ENCODE assay signal across 17 cellular contexts in genomic region chr5:75622564-75622963, GRCh38. TPM values are rescaled to one million over a fixed set of nuclear protein-coding genes. Genes with fewer than 3 reads are reported as not detected.
DNase-seq lines count a peak whose midpoint lies in the region; FAIRE-seq and TF ChIP-seq lines count a peak whose summit lies in the region.
"Had no signal": no experiment of that assay in that cellular context is flagged by ENCODE, and none has a peak within 500 bp of the region (broad histone marks: within the 10 kb centered on the region; RNA-seq: fewer than 3 reads in every experiment).

No MANE protein-coding gene starts in this region.

- CTCF ChIA-PET in activated CD4-positive, alpha-beta memory T cell treated with anti-CD3 and anti-CD28 coated beads, Interleukin-2, amount 10 ng/mL, durations not matched to agents 7 days and 5 days (lab: Charles Lee), result no interaction called here

- TF ChIP-seq CTCF in fibroblast of the aortic adventitia (IDR thresholded peaks at IDR 0.05; ENCODE audit: insufficient read depth, low read length) (no peak), progenitor cell of endocrine pancreas (IDR thresholded peaks at IDR 0.05; ENCODE audit: unreplicated experiment) (no peak)

- FAIRE-seq in GM12892 (lab: Jason Lieb, UNC), result no peak
- FAIRE-seq: kidney had no signal

- H3K4me3 Mint-ChIP-seq in progenitor cell of endocrine pancreas (ENCODE audit: low read depth), result no peak overlapping the region
- no peak overlapping the region for H3K4me3 Mint-ChIP-seq in activated CD4-positive, alpha-beta memory T cell treated with anti-CD3 and anti-CD28 coated beads, Interleukin-2, amount 10 ng/mL, durations not matched to agents 7 days and 5 days
- H3K4me3 Mint-ChIP-seq: activated naive CD8-positive, alpha-beta T cell treated with anti-CD3 and anti-CD28 coated beads, Interleukin-2, amount 10 ng/mL, durations not matched to agents 7 days and 5 days; T-helper 1 cell treated with Interleukin-12 subunit alpha and Interleukin-12 subunit beta and Interleukin-4 antibody, amounts not matched to agents 30 μg/mL and 1 μg/mL, for 36 hours had no signal

- no peaks in the 10 kb centered on the region for H3K27me3 Mint-ChIP-seq in progenitor cell of endocrine pancreas
- H3K27me3 Mint-ChIP-seq in activated CD4-positive, alpha-beta memory T cell treated with anti-CD3 and anti-CD28 coated beads, Interleukin-2, amount 10 ng/mL, durations not matched to agents 7 days and 5 days, result no peaks in the 10 kb centered on the region

- H3K4me3 ChIP-seq in fibroblast of the aortic adventitia (ENCODE audit: low read depth, low read length), result no peak overlapping the region
- H3K4me3 ChIP-seq: testis had no signal

- DNase-seq in ELR (ENCODE audit: low read depth) (peak; percentile 53), NCI-H226 (peak; percentile 70), fibroblast of the aortic adventitia (ENCODE audit: low read depth) (peak; percentile 7), progenitor cell of endocrine pancreas (ENCODE audit: low spot score, unreplicated experiment) (no peak), hypothalamus (lab: John Stamatoyannopoulos, UW) (no peak), NCI-H2171 (lab: John Stamatoyannopoulos, UW) (no peak), GM12892 (ENCODE audit: insufficient read length) (no peak)
- DNase-seq in activated CD4-positive, alpha-beta memory T cell treated with anti-CD3 and anti-CD28 coated beads, Interleukin-2, amount 10 ng/mL, durations not matched to agents 7 days and 5 days, result no peak
- DNase-seq: activated naive CD8-positive, alpha-beta T cell treated with anti-CD3 and anti-CD28 coated beads, Interleukin-2, amount 10 ng/mL, durations not matched to agents 7 days and 5 days; activated T-cell treated with anti-CD3 and anti-CD28 coated beads for 4 hours; cerebellar nuclear complex; GF-D8; kidney; NCI-H1694 treated with DMSO at 0.1 percent for 48 hours; NCI-H526 treated with DMSO at 0.1 percent for 48 hours; testis had no signal

- no peak for TF ChIP-seq POLR2A in GM12892 (IDR thresholded peaks at IDR 0.05; ENCODE audit: low read depth, low read length)

- no peaks in the 10 kb centered on the region for H3K36me3 Mint-ChIP-seq in progenitor cell of endocrine pancreas (ENCODE audit: insufficient read depth)
- no peaks in the 10 kb centered on the region for H3K36me3 Mint-ChIP-seq in activated CD4-positive, alpha-beta memory T cell treated with anti-CD3 and anti-CD28 coated beads, Interleukin-2, amount 10 ng/mL, durations not matched to agents 7 days and 5 days (ENCODE audit: low read depth)
- H3K36me3 Mint-ChIP-seq: activated naive CD8-positive, alpha-beta T cell treated with anti-CD3 and anti-CD28 coated beads, Interleukin-2, amount 10 ng/mL, durations not matched to agents 7 days and 5 days had no signal

- H3K27ac Mint-ChIP-seq in progenitor cell of endocrine pancreas, result peak overlapping the region; percentile 20
- H3K27ac Mint-ChIP-seq in activated CD4-positive, alpha-beta memory T cell treated with anti-CD3 and anti-CD28 coated beads, Interleukin-2, amount 10 ng/mL, durations not matched to agents 7 days and 5 days, result no peak overlapping the region
- H3K27ac Mint-ChIP-seq: activated naive CD8-positive, alpha-beta T cell treated with anti-CD3 and anti-CD28 coated beads, Interleukin-2, amount 10 ng/mL, durations not matched to agents 7 days and 5 days; T-helper 1 cell treated with Interleukin-12 subunit alpha and Interleukin-12 subunit beta and Interleukin-4 antibody, amounts not matched to agents 30 μg/mL and 1 μg/mL, for 36 hours had no signal

- no peaks in the 10 kb centered on the region for H3K9me3 Mint-ChIP-seq in progenitor cell of endocrine pancreas (ENCODE audit: low read depth)
- H3K9me3 Mint-ChIP-seq in activated CD4-positive, alpha-beta memory T cell treated with anti-CD3 and anti-CD28 coated beads, Interleukin-2, amount 10 ng/mL, durations not matched to agents 7 days and 5 days, result no peaks in the 10 kb centered on the region
- H3K9me3 Mint-ChIP-seq: activated naive CD8-positive, alpha-beta T cell treated with anti-CD3 and anti-CD28 coated beads, Interleukin-2, amount 10 ng/mL, durations not matched to agents 7 days and 5 days; T-helper 1 cell treated with Interleukin-12 subunit alpha and Interleukin-12 subunit beta and Interleukin-4 antibody, amounts not matched to agents 30 μg/mL and 1 μg/mL, for 36 hours had no signal

- POLR2A ChIA-PET in activated CD4-positive, alpha-beta memory T cell treated with anti-CD3 and anti-CD28 coated beads, Interleukin-2, amount 10 ng/mL, durations not matched to agents 7 days and 5 days (lab: Charles Lee), result no interaction called here

- peaks cover 28% of the 10 kb centered on the region for H3K4me1 Mint-ChIP-seq in progenitor cell of endocrine pancreas (ENCODE audit: low read depth)
- H3K4me1 Mint-ChIP-seq in activated CD4-positive, alpha-beta memory T cell treated with anti-CD3 and anti-CD28 coated beads, Interleukin-2, amount 10 ng/mL, durations not matched to agents 7 days and 5 days, result peaks cover 6% of the 10 kb centered on the region

RNA-seq across cellular contexts. Expression of gene ANKDD1B, which starts 11.3 kb away (rescaled TPM):
- total RNA-seq in fibroblast of the aortic adventitia (ENCODE audit: low replicate concordance) (0.45 and 3.8 TPM in 2 replicates), progenitor cell of endocrine pancreas (2.3 and 2.8 TPM in 2 replicates)
- total RNA-seq in activated CD4-positive, alpha-beta memory T cell treated with anti-CD3 and anti-CD28 coated beads, Interleukin-2, amount 10 ng/mL, durations not matched to agents 7 days and 5 days, result under 1 TPM in 1 of 2 experiments, not detected in 1; 0.18 TPM
- 0.61 TPM for polyA plus RNA-seq in GM12892 (2012; ENCODE audit: missing spikeins)

Comparison
In these comparisons a context has a peak if more than half of its experiments do, and no peak if none do; other contexts are left out.
1. DNase-seq: peak in ELR (single experiment), NCI-H226 (single experiment) and fibroblast of the aortic adventitia (single experiment); none in progenitor cell of endocrine pancreas (single experiment), hypothalamus (0 of 51), NCI-H2171 (single experiment), activated CD4-positive, alpha-beta memory T cell treated with anti-CD3 and anti-CD28 coated beads, Interleukin-2, amount 10 ng/mL, durations not matched to agents 7 days and 5 days (single experiment) and GM12892 (single experiment).